In the genomic region with DNA sequence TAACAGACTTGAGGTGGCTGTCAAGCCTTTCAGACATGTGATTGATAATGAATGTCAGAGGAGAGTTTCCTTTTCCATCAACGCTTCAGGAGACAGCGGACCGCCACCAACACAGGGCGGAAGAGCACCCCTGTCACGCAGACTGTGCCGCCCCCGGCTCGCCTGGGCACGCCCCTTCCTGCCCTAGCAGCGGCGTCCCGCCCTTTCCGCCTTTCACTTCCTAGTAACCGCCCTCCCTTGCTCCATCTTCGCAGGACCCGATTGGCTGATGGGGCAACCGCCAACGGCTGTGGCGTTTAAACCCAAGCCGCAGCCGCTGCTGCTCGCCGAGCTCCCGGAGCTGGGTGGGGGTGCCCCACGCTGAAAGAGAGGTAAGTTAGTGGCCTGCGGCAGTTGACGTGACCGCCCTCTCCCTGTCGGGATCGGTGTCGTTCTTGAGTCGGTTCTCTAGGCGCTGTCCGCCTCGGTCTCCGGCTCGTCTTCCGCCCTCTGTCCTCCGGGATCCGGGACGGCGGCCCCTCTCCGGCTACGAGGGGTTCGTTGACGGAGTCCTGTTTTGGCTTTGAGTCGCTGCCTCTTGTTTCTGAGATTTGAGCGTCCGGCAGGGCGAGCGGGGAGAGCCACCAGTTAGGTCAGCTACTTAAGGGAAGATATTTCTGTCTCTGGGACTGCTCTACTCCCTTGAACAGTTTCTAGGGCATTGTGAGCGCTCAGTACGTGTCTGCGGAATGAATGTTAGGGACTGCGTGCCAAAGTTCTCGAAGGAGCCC, we compare ENCODE assay signal across 2 cellular contexts.
TF ChIP-seq lines count a peak whose summit lies in the region.

A gene with protein sequence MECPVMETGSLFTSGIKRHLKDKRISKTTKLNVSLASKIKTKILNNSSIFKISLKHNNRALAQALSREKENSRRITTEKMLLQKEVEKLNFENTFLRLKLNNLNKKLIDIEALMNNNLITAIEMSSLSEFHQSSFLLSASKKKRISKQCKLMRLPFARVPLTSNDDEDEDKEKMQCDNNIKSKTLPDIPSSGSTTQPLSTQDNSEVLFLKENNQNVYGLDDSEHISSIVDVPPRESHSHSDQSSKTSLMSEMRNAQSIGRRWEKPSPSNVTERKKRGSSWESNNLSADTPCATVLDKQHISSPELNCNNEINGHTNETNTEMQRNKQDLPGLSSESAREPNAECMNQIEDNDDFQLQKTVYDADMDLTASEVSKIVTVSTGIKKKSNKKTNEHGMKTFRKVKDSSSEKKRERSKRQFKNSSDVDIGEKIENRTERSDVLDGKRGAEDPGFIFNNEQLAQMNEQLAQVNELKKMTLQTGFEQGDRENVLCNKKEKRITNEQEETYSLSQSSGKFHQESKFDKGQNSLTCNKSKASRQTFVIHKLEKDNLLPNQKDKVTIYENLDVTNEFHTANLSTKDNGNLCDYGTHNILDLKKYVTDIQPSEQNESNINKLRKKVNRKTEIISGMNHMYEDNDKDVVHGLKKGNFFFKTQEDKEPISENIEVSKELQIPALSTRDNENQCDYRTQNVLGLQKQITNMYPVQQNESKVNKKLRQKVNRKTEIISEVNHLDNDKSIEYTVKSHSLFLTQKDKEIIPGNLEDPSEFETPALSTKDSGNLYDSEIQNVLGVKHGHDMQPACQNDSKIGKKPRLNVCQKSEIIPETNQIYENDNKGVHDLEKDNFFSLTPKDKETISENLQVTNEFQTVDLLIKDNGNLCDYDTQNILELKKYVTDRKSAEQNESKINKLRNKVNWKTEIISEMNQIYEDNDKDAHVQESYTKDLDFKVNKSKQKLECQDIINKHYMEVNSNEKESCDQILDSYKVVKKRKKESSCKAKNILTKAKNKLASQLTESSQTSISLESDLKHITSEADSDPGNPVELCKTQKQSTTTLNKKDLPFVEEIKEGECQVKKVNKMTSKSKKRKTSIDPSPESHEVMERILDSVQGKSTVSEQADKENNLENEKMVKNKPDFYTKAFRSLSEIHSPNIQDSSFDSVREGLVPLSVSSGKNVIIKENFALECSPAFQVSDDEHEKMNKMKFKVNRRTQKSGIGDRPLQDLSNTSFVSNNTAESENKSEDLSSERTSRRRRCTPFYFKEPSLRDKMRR (plus strand): TSS at position 326 of the 770 bp plus-strand sequence. CDS start 6,769 bp downstream, outside the sequence.

TF ChIP-seq in HEK293T, 16 proteins besides CTCF, POLR2A, EP300 and RAD21 (continued from another document):
- TF ChIP-seq, protein P1, sequence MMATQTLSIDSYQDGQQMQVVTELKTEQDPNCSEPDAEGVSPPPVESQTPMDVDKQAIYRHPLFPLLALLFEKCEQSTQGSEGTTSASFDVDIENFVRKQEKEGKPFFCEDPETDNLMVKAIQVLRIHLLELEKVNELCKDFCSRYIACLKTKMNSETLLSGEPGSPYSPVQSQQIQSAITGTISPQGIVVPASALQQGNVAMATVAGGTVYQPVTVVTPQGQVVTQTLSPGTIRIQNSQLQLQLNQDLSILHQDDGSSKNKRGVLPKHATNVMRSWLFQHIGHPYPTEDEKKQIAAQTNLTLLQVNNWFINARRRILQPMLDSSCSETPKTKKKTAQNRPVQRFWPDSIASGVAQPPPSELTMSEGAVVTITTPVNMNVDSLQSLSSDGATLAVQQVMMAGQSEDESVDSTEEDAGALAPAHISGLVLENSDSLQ (IDR thresholded peaks at IDR 0.05) = peak; percentile 74
- TF ChIP-seq SP1 (IDR thresholded peaks at IDR 0.05) = no peak
- no peak for TF ChIP-seq FOXA1 (IDR thresholded peaks at IDR 0.05)

TF ChIP-seq in neural cell, 6 proteins besides CTCF, POLR2A, EP300 and RAD21 (continued from another document):
- TF ChIP-seq POLR2AphosphoS5 (IDR thresholded peaks at IDR 0.05) (peak; percentile 90), MXI1 (conservative IDR thresholded peaks at IDR 0.05; ENCODE audit: poor library complexity, severe bottlenecking) (peak; percentile 98), EZH2 (IDR thresholded peaks at IDR 0.05; ENCODE audit: borderline replicate concordance, insufficient read depth, low read length, poor library complexity, severe bottlenecking) (no peak)
